Comparison of ENCODE assay signal across 8 cellular contexts in the genomic region with DNA sequence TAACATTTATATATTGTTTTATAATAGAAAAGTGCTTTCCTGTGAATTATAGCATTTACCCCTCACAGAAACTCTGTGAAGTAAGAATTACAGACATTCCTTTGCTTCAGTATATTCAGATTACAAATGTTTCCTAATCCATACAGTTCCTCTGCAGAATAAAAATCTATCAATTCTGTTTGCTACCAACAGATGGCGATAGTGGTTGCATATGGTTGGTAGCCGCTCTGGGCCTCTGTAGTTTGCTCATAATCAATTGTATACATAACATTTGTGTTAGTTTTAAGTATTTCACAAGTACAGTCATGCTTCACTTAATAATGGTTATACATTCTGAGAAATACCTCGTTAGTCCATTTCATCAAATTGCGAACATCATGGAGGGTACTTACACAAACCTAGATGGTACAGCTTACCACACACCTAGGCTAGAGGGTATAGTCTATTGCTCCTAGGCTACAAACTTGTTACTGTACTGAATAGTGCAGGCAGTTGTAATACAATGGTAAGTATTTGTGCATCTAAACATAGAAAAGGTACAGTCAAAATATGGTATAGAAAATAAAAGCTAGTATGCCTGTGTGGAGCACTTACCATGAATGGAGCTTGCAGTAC.
DNase-seq lines count a peak whose midpoint lies in the region; ATAC-seq and TF ChIP-seq lines count a peak whose summit lies in the region.

No MANE protein-coding gene starts in this region.

- no peak overlapping the region for H3K27ac ChIP-seq in H9 (ENCODE audit: insufficient read length, low read depth, low read length)
- H3K27ac ChIP-seq in transverse colon, result no peak overlapping the region
- H3K27ac ChIP-seq in sigmoid colon, result no peak overlapping the region
- no peak overlapping the region for H3K27ac ChIP-seq in esophagus squamous epithelium

- H3K4me3 ChIP-seq in transverse colon (no peak overlapping the region), sigmoid colon (no peak overlapping the region), esophagus squamous epithelium (no peak overlapping the region)

- H3K36me3 ChIP-seq in transverse colon (no peaks in the 10 kb centered on the region), sigmoid colon (no peaks in the 10 kb centered on the region), esophagus squamous epithelium (no peaks in the 10 kb centered on the region)

- no peaks in the 10 kb centered on the region for H3K27me3 ChIP-seq in H9 (ENCODE audit: insufficient read depth, low read length)
- no peaks in the 10 kb centered on the region for H3K27me3 ChIP-seq in transverse colon
- H3K27me3 ChIP-seq in sigmoid colon, result no peaks in the 10 kb centered on the region
- no peaks in the 10 kb centered on the region for H3K27me3 ChIP-seq in esophagus squamous epithelium

- no peak overlapping the region for H2AFZ ChIP-seq in H9 (ENCODE audit: low read length)

- no peaks in the 10 kb centered on the region for H3K79me1 ChIP-seq in H9 (ENCODE audit: insufficient read depth, low read depth, low read length, poor library complexity, severe bottlenecking)

- H2BK5ac ChIP-seq in H9 (ENCODE audit: insufficient read length, low read length), result no peak overlapping the region

- H4K20me1 ChIP-seq in H9 (ENCODE audit: control insufficient read depth, insufficient read depth, insufficient read length), result no peaks in the 10 kb centered on the region

- no peak overlapping the region for H4K5ac ChIP-seq in H9 (ENCODE audit: insufficient read length, low read depth, low read length)

- peaks cover 10% of the 10 kb centered on the region for H3K4me1 Mint-ChIP-seq in activated T-cell treated with anti-CD3 and anti-CD28 coated beads, Interleukin-2, amount 50 U/mL, for 72 hours (ENCODE audit: low read depth)
- peaks cover 9% of the 10 kb centered on the region in 2 experiments for H3K4me1 Mint-ChIP-seq in H9
- H3K4me1 Mint-ChIP-seq in chondrocyte (ENCODE audit: low read depth), result no peaks in the 10 kb centered on the region

- in situ Hi-C loops in transverse colon (cut with MboI; ENCODE audit: low pct_ligation_motif_present in 1 of 4, low pct_unique_long_range_greater_than_20kb in 1 of 4, low sequenced_read_pairs in 3 of 4), result no loop called here

- no peak overlapping the region for H3T11ph ChIP-seq in H9 (ENCODE audit: low read length)

- intact Hi-C loops in transverse colon (cut with DNase I; ENCODE audit: low total_unique reads) (no loop called here), sigmoid colon (cut with DNase I) (no loop called here), esophagus squamous epithelium (cut with DNase I) (no loop called here)

- peak; percentile 39 for ATAC-seq in activated T-cell treated with anti-CD3 and anti-CD28 coated beads, Interleukin-2, amount 50 U/mL, for 72 hours (replicated peaks in 1 of 2)

- no peak overlapping the region for H3K14ac ChIP-seq in H9 (ENCODE audit: insufficient read depth, low read length)

- no peak for DNase-seq in activated T-cell treated with anti-CD3 and anti-CD28 coated beads, Interleukin-2, amount 50 U/mL, for 72 hours
- DNase-seq in activated T-cell treated with anti-CD3 and anti-CD28 coated beads, Interleukin-2, amount 50 U/mL, for 48 hours, result no peak
- no peak for DNase-seq in H9
- peak; percentile 69 for DNase-seq in NAMALWA (ENCODE audit: low spot score)
- DNase-seq in chondrocyte (ENCODE audit: low spot score), result no peak
- DNase-seq in transverse colon, result no peak
- no peak for DNase-seq in sigmoid colon
- no peak for DNase-seq in esophagus squamous epithelium (lab: John Stamatoyannopoulos, UW)

- H3K23ac ChIP-seq in H9 (ENCODE audit: insufficient read length, low read depth, low read length), result no peak overlapping the region

- H3K9me3 ChIP-seq in H9 (ENCODE audit: control insufficient read depth, low read depth, low read length) (no peaks in the 10 kb centered on the region), transverse colon (no peaks in the 10 kb centered on the region), sigmoid colon (no peaks in the 10 kb centered on the region), esophagus squamous epithelium (no peaks in the 10 kb centered on the region)

- H4K8ac ChIP-seq in H9 (replicated peaks; ENCODE audit: insufficient read length, low read depth, low read length), result no peak overlapping the region

- H3K79me2 ChIP-seq in H9 (ENCODE audit: insufficient read depth, low read length), result no peaks in the 10 kb centered on the region

- H3K9ac ChIP-seq in H9 (ENCODE audit: extremely low read depth, insufficient read length, low read length), result no peak overlapping the region

- no peak overlapping the region for H2BK12ac ChIP-seq in H9 (ENCODE audit: insufficient read length, low read depth, low read length)

- H3K27ac Mint-ChIP-seq in activated T-cell treated with anti-CD3 and anti-CD28 coated beads, Interleukin-2, amount 50 U/mL, for 72 hours, result no peak overlapping the region
- H3K27ac Mint-ChIP-seq in H9, result no peak overlapping the region
- no peak overlapping the region for H3K27ac Mint-ChIP-seq in chondrocyte (ENCODE audit: unreplicated experiment)

- no peak overlapping the region for H3K4ac ChIP-seq in H9 (ENCODE audit: low read depth, low read length)

- no peaks in the 10 kb centered on the region for H3K23me2 ChIP-seq in H9 (ENCODE audit: insufficient read length, low read depth, low read length, poor library complexity, severe bottlenecking)

- no peaks in the 10 kb centered on the region for H3K9me3 Mint-ChIP-seq in activated T-cell treated with anti-CD3 and anti-CD28 coated beads, Interleukin-2, amount 50 U/mL, for 72 hours
- H3K9me3 Mint-ChIP-seq in H9 (no peaks in the 10 kb centered on the region), chondrocyte (ENCODE audit: low read depth) (no peaks in the 10 kb centered on the region)

- no peak overlapping the region for H3K18ac ChIP-seq in H9 (ENCODE audit: insufficient read length, low read depth, low read length)

- no CpG with 5 or more reads among the region's 4 CpGs for WGBS in H9 (ENCODE audit: extremely low coverage, insufficient read length, low lambda C conversion rate)
- WGBS in transverse colon (ENCODE audit: low coverage in 1 of 2), 2 donors, result 58 to 68% methylated on average over 4 of the region's 4 CpGs
- WGBS in sigmoid colon, 2 donors, result 54 to 78% methylated on average over 4 of the region's 4 CpGs
- 62 to 79% methylated on average over 4 of the region's 4 CpGs for WGBS in esophagus squamous epithelium, 2 donors

- H3K27me3 Mint-ChIP-seq in activated T-cell treated with anti-CD3 and anti-CD28 coated beads, Interleukin-2, amount 50 U/mL, for 72 hours (ENCODE audit: low read depth), result peaks cover 5% of the 10 kb centered on the region
- H3K27me3 Mint-ChIP-seq in H9 (ENCODE audit: low read depth), result no peaks in the 10 kb centered on the region; the same call in 1 of the 2 replicates
- H3K27me3 Mint-ChIP-seq in chondrocyte (ENCODE audit: low read depth), result no peaks in the 10 kb centered on the region

- H2BK20ac ChIP-seq in H9 (ENCODE audit: low read depth, low read length, poor library complexity, severe bottlenecking), result no peak overlapping the region

- TF ChIP-seq EP300 in transverse colon (IDR thresholded peaks at IDR 0.05; ENCODE audit: low read depth), result no peak
- no peak for TF ChIP-seq EP300 in sigmoid colon (IDR thresholded peaks at IDR 0.05)

- H3K56ac ChIP-seq in H9 (ENCODE audit: insufficient read length, low read depth, low read length), result no peak overlapping the region

- H4K91ac ChIP-seq in H9 (ENCODE audit: insufficient read length, low read depth, low read length), result no peak overlapping the region

- TF ChIP-seq CTCF in H9 (conservative IDR thresholded peaks at IDR 0.05) (peak; percentile 80), chondrocyte (IDR thresholded peaks at IDR 0.05) (peak; percentile 70), transverse colon (IDR thresholded peaks at IDR 0.05) (peak; percentile 34 to 50 (median 42)), sigmoid colon (IDR thresholded peaks at IDR 0.05) (peak in 1 of 4 experiments; percentile 18), esophagus squamous epithelium (IDR thresholded peaks at IDR 0.05) (peak in 2 of 6 experiments; percentile 11 to 20)

- H3K4me3 Mint-ChIP-seq in activated T-cell treated with anti-CD3 and anti-CD28 coated beads, Interleukin-2, amount 50 U/mL, for 72 hours, result no peak overlapping the region
- H3K4me3 Mint-ChIP-seq in H9 (no peak overlapping the region), chondrocyte (ENCODE audit: unreplicated experiment) (no peak overlapping the region)

- no peak overlapping the region for H2BK15ac ChIP-seq in H9 (ENCODE audit: low read depth, low read length)

- no peak overlapping the region for H2BK120ac ChIP-seq in H9 (ENCODE audit: low read depth, low read length, poor library complexity, severe bottlenecking)

- H3K4me2 ChIP-seq in H9 (ENCODE audit: insufficient read depth, insufficient read length, low read length), result no peak overlapping the region

- H3K36me3 Mint-ChIP-seq in activated T-cell treated with anti-CD3 and anti-CD28 coated beads, Interleukin-2, amount 50 U/mL, for 72 hours (ENCODE audit: insufficient read depth in 2 of 2), result no peaks in the 10 kb centered on the region
- H3K36me3 Mint-ChIP-seq in H9 (ENCODE audit: insufficient read depth in 1 of 3, low read depth in 3 of 3), result no peaks in the 10 kb centered on the region; a peak in 1 of 7 replicates
- no peaks in the 10 kb centered on the region for H3K36me3 Mint-ChIP-seq in chondrocyte (ENCODE audit: low read depth)

- H2AK5ac ChIP-seq in H9 (ENCODE audit: insufficient read length, low read length), result no peak overlapping the region

- TF ChIP-seq POLR2A in transverse colon (IDR thresholded peaks at IDR 0.05) (no peak), sigmoid colon (IDR thresholded peaks at IDR 0.05) (no peak), esophagus squamous epithelium (IDR thresholded peaks at IDR 0.05) (no peak)

- H3K4me1 ChIP-seq in H9 (ENCODE audit: insufficient read depth, low read length) (no peaks in the 10 kb centered on the region), transverse colon (no peaks in the 10 kb centered on the region), sigmoid colon (no peaks in the 10 kb centered on the region), esophagus squamous epithelium (no peaks in the 10 kb centered on the region)
